8 cellular contexts compared by ENCODE assay signal in genomic region chr3:179929091-179929529, GRCh38.
A peak's percentile ranks its signal among the peaks of the same experiment; 100 is the strongest.
DNase-seq lines count a peak whose midpoint lies in the region; ATAC-seq and TF ChIP-seq lines count a peak whose summit lies in the region.

No MANE protein-coding gene starts in this region.

- peak; percentile 69 for ATAC-seq in HG02870 (IDR thresholded peaks at IDR 0.05; ENCODE audit: unreplicated experiment)
- no peak for ATAC-seq in effector memory CD8-positive, alpha-beta T cell (replicated peaks)

- no peaks in the 10 kb centered on the region for H3K4me1 ChIP-seq in transverse colon

- H3K4me3 Mint-ChIP-seq in effector memory CD8-positive, alpha-beta T cell: no peak overlapping the region

- peaks cover 7 to 44% of the 10 kb centered on the region in 2 donors for H3K27me3 Mint-ChIP-seq in effector memory CD8-positive, alpha-beta T cell

- H3K27me3 ChIP-seq in transverse colon: no peaks in the 10 kb centered on the region

- H3K36me3 ChIP-seq in transverse colon: no peaks in the 10 kb centered on the region

- WGBS in transverse colon (ENCODE audit: low coverage in 1 of 2), 2 donors: 11 to 28% methylated on average over 1 of the region's 1 CpG

- H3K36me3 Mint-ChIP-seq in effector memory CD8-positive, alpha-beta T cell (ENCODE audit: insufficient read depth): no peaks in the 10 kb centered on the region

- H3K9me3 ChIP-seq in transverse colon: no peaks in the 10 kb centered on the region

- no peaks in the 10 kb centered on the region for H3K4me1 Mint-ChIP-seq in effector memory CD8-positive, alpha-beta T cell (ENCODE audit: low read depth in 2 of 2)

- H3K9me3 Mint-ChIP-seq in effector memory CD8-positive, alpha-beta T cell: no peaks in the 10 kb centered on the region

- no peak for TF ChIP-seq EP300 in transverse colon (IDR thresholded peaks at IDR 0.05; ENCODE audit: low read depth)

- DNase-seq in activated effector memory CD4-positive, alpha-beta T cell treated with anti-CD3 and anti-CD28 coated beads, Interleukin-2, amount 50 U/mL, for 16 hours: peak; percentile 75
- no peak for DNase-seq in activated effector memory CD4-positive, alpha-beta T cell treated with Interleukin-2 at 50 U/mL for 16 hours
- peak; percentile 86 for DNase-seq in NCI-H2171 treated with DMSO at 0.1 percent for 48 hours (lab: John Stamatoyannopoulos, UW)
- DNase-seq in activated CD4-positive, alpha-beta T cell treated with anti-CD3 and anti-CD28 coated beads for 1 hour: peak; percentile 10
- peak; percentile 2 to 16 (median 3) for DNase-seq in effector memory CD8-positive, alpha-beta T cell
- peak; percentile 67 for DNase-seq in myocyte (ENCODE audit: low read depth)
- DNase-seq in transverse colon: peak; percentile 21

- TF ChIP-seq POLR2A in transverse colon (IDR thresholded peaks at IDR 0.05): no peak

- H3K27ac Mint-ChIP-seq in effector memory CD8-positive, alpha-beta T cell: no peak overlapping the region

- TF ChIP-seq CTCF in transverse colon (IDR thresholded peaks at IDR 0.05): peak; percentile 28 to 63 (median 53)

- in situ Hi-C loops in transverse colon (cut with MboI; ENCODE audit: low pct_ligation_motif_present in 1 of 4, low pct_unique_long_range_greater_than_20kb in 1 of 4, low sequenced_read_pairs in 3 of 4): no loop called here

- intact Hi-C loops in transverse colon (cut with DNase I; ENCODE audit: low total_unique reads): no loop called here

- H3K27ac ChIP-seq in transverse colon: no peak overlapping the region

- no peak overlapping the region for H3K4me3 ChIP-seq in transverse colon
